17 cellular contexts compared by ENCODE assay signal in the genomic region with DNA sequence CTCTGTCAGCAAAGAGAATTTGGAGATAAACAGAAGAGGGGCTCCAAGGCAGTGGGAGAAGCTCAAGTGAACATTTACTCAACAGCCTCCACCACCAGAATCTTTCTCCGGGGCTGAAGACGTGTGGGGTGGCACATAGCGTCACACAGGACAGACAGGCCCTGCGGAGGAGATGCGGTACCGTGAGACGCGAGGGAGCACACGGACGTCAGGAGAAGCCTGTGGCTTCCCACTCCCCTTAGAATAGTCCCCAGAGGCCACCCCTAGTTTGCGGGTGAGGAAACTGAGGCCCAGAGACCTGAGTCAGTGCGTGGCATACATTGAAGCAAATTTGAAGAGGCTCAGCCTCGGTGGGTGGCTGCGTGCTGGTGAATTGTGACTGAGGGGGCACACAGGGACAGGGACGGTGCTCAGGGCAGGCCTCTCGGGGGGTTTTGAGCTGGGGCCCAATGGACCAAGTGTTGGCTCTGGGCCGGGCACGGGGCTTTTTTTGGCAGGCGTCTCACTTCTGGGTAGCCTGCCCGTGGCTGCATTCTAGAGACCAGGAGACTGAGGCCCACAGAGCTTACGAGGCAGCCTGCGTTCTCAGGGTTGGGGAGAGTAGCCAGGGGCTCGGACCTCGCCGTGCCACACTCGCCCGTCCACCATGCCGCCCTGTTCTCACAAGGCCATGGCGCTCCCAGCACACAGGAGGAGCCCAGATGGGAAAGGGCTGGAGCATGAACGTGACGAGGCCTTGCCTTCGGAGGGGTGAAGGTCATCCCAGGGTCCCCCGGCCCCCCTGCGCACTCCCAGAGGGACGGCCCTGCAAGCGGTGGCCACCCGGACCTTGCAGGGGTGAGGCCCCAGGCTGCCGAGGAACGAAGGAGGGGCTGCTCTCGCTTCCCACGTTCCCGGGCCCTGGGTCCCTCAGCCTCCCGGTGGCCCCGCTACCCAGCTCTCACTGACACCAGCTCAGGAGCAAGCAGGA.
A peak's percentile ranks its signal among the peaks of the same experiment; 100 is the strongest.
DNase-seq lines count a peak whose midpoint lies in the region; ATAC-seq and TF ChIP-seq lines count a peak whose summit lies in the region.
"Had no signal": no experiment of that assay in that cellular context is flagged by ENCODE, and none has a peak within 500 bp of the region (broad histone marks: within the 10 kb centered on the region; RNA-seq: fewer than 3 reads in every experiment).

No MANE protein-coding gene starts in this region.

- peak overlapping the region; percentile 20 for H3K27ac Mint-ChIP-seq in neural crest cell (ENCODE audit: unreplicated experiment)

- no peaks in the 10 kb centered on the region for H4K20me1 ChIP-seq in SK-N-SH (ENCODE audit: insufficient read depth)

- no peak overlapping the region for H2AFZ ChIP-seq in SK-N-SH (ENCODE audit: low read depth)

- WGBS in SK-N-SH (ENCODE audit: low lambda C conversion rate): 91% methylated on average over 26 of the region's 44 CpGs
- WGBS in gastroesophageal sphincter (ENCODE audit: low coverage in 1 of 2), 2 donors: 83% methylated on average over 16 of the region's 44 CpGs; no CpG with 5 or more reads in 1 of the 2 donors

- no peak overlapping the region for H3K4me2 ChIP-seq in SK-N-SH

- H3K9me3 ChIP-seq in SK-N-SH (no peaks in the 10 kb centered on the region), gastroesophageal sphincter (no peaks in the 10 kb centered on the region), uterus (no peaks in the 10 kb centered on the region)
- H3K9me3 ChIP-seq: adrenal gland, BE2C had no signal

- H3K79me2 ChIP-seq in SK-N-SH (ENCODE audit: insufficient read depth): no peaks in the 10 kb centered on the region

- H3K36me3 ChIP-seq in SK-N-SH (replicated peaks in 1 of 2; ENCODE audit: control insufficient read depth in 1 of 2, insufficient read depth in 2 of 2, low read length in 1 of 2): no peaks in the 10 kb centered on the region
- H3K36me3 ChIP-seq in gastroesophageal sphincter: no peaks in the 10 kb centered on the region
- no peaks in the 10 kb centered on the region for H3K36me3 ChIP-seq in uterus
- H3K36me3 ChIP-seq: adrenal gland, BE2C, SJSA1 had no signal

- no peaks in the 10 kb centered on the region for H3K9me2 ChIP-seq in SK-N-SH

- H3K27ac ChIP-seq in SK-N-SH (ENCODE audit: low read depth in 2 of 2, low read length in 1 of 2) (no peak overlapping the region), gastroesophageal sphincter (peak overlapping the region in 3 of 4 donors; percentile 71 to 80 (median 71)), uterus (peak overlapping the region; percentile 88 to 92)
- H3K27ac ChIP-seq: 22Rv1, SJSA1 had no signal

- no peaks in the 10 kb centered on the region for H3F3A ChIP-seq in SK-N-SH (replicated peaks; ENCODE audit: insufficient read depth)

- H3K4me1 ChIP-seq in SK-N-SH (ENCODE audit: control insufficient read depth in 1 of 2, insufficient read depth in 2 of 2, low read depth in 1 of 2, low read length in 1 of 2) (peaks cover 0 to 23% of the 10 kb centered on the region in 2 experiments; a peak in 1 of 4 replicates), gastroesophageal sphincter (peaks cover 0 to 44% (median 12%) of the 10 kb centered on the region in 3 donors), uterus (peaks cover 4 to 29% of the 10 kb centered on the region in 2 donors)
- H3K4me1 ChIP-seq: SJSA1 had no signal

- intact Hi-C loops in uterus (cut with DNase I; ENCODE audit: low total_unique reads): loop anchor here (5.0 kb wide), 1 partner anchor 82 kb away; no protein-coding TSS in a partner anchor

- no peak overlapping the region for H3K4me3 Mint-ChIP-seq in neural crest cell
- H3K4me3 Mint-ChIP-seq: effector memory CD8-positive, alpha-beta T cell had no signal

- no peak for TF ChIP-seq RAD21 in SK-N-SH (IDR thresholded peaks at IDR 0.05; ENCODE audit: low read length)

- CTCF ChIA-PET in SK-N-SH (lab: Yijun Ruan, JAX): no interaction called here

- H3K27me3 ChIP-seq in SK-N-SH (ENCODE audit: insufficient read depth) (no peaks in the 10 kb centered on the region), gastroesophageal sphincter (no peaks in the 10 kb centered on the region), uterus (no peaks in the 10 kb centered on the region)
- H3K27me3 ChIP-seq: adrenal gland, BE2C, SJSA1 had no signal

- DNase-seq in SK-N-SH (peak; percentile 11), neural crest cell (ENCODE audit: low read depth, low spot score) (no peak), uterus (peak; percentile 24 to 30), GM03348 (ENCODE audit: low spot score) (no peak)
- DNase-seq: activated effector memory CD4-positive, alpha-beta T cell treated with Interleukin-2 at 50 U/mL for 16 hours; effector memory CD8-positive, alpha-beta T cell; Karpas-422; NCI-H1105 treated with DMSO at 0.1 percent for 48 hours; NCI-H774 had no signal

- no peak for TF ChIP-seq CTCF in SK-N-SH (IDR thresholded peaks at IDR 0.05)
- no peak for TF ChIP-seq CTCF in gastroesophageal sphincter (IDR thresholded peaks at IDR 0.05)
- TF ChIP-seq CTCF in neural crest cell (conservative IDR thresholded peaks at IDR 0.05): no peak
- no peak for TF ChIP-seq CTCF in uterus (IDR thresholded peaks at IDR 0.05)

- no peak for TF ChIP-seq POLR2A in gastroesophageal sphincter (IDR thresholded peaks at IDR 0.05)
- TF ChIP-seq POLR2A in uterus (IDR thresholded peaks at IDR 0.05): no peak

- H3K9me3 Mint-ChIP-seq in neural crest cell: no peaks in the 10 kb centered on the region
- H3K9me3 Mint-ChIP-seq: effector memory CD8-positive, alpha-beta T cell had no signal

- H3K27me3 Mint-ChIP-seq in neural crest cell (ENCODE audit: low read depth): no peaks in the 10 kb centered on the region

- ATAC-seq in SK-N-SH treated with all-trans-retinoic acid at 6 μM for 48 hours (no peak), gastroesophageal sphincter (no peak), HG03175 (IDR thresholded peaks at IDR 0.05; ENCODE audit: unreplicated experiment) (no peak), HG02678 (IDR thresholded peaks at IDR 0.05; ENCODE audit: unreplicated experiment) (no peak)
- ATAC-seq: effector memory CD8-positive, alpha-beta T cell had no signal

- peaks cover 16% of the 10 kb centered on the region for H3K4me1 Mint-ChIP-seq in neural crest cell

- H3K4me3 ChIP-seq in SK-N-SH (ENCODE audit: low read depth in 2 of 2, low read length in 1 of 2) (no peak overlapping the region), gastroesophageal sphincter (no peak overlapping the region), uterus (no peak overlapping the region)
- H3K4me3 ChIP-seq: adrenal gland, SJSA1 had no signal

- H3K36me3 Mint-ChIP-seq in neural crest cell (ENCODE audit: low read depth): no peaks in the 10 kb centered on the region

- POLR2A ChIA-PET in SK-N-SH (lab: Yijun Ruan, JAX): interaction anchor here (0.7 to 1.2 kb wide), 2 partner anchors 16 to 84 kb away, joined by 3 read pairs; no protein-coding TSS in a partner anchor

- no peak overlapping the region for H3K9ac ChIP-seq in SK-N-SH

- TF ChIP-seq EP300 in SK-N-SH (IDR thresholded peaks at IDR 0.05; ENCODE audit: borderline replicate concordance in 1 of 2, low read depth in 1 of 2, low read length in 1 of 2) (no peak), gastroesophageal sphincter (IDR thresholded peaks at IDR 0.05) (no peak)

TF ChIP-seq in SK-N-SH, 30 proteins besides CTCF, POLR2A, EP300 and RAD21 (continues in another document):
- TF ChIP-seq, protein P1, sequence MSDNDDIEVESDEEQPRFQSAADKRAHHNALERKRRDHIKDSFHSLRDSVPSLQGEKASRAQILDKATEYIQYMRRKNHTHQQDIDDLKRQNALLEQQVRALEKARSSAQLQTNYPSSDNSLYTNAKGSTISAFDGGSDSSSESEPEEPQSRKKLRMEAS (IDR thresholded peaks at IDR 0.05; ENCODE audit: low read depth): no peak

TF ChIP-seq in SK-N-SH treated with all-trans-retinoic acid at 6 μM for 48 hours, 23 proteins besides CTCF, POLR2A, EP300 and RAD21:
- TF ChIP-seq TOX (CRISPR knock-in tag; IDR thresholded peaks at IDR 0.05; ENCODE audit: borderline replicate concordance) (no peak), TCF4 (CRISPR knock-in tag; IDR thresholded peaks at IDR 0.05; ENCODE audit: borderline replicate concordance) (no peak), PPARA (CRISPR knock-in tag; IDR thresholded peaks at IDR 0.05; ENCODE audit: borderline replicate concordance) (no peak), SNAI2 (CRISPR knock-in tag; IDR thresholded peaks at IDR 0.05) (no peak), GLIS3 (CRISPR knock-in tag; IDR thresholded peaks at IDR 0.05) (no peak), ZC3H10 (CRISPR knock-in tag; IDR thresholded peaks at IDR 0.05) (no peak), CSDC2 (CRISPR knock-in tag; IDR thresholded peaks at IDR 0.05) (no peak)
- TF ChIP-seq, protein P2, sequence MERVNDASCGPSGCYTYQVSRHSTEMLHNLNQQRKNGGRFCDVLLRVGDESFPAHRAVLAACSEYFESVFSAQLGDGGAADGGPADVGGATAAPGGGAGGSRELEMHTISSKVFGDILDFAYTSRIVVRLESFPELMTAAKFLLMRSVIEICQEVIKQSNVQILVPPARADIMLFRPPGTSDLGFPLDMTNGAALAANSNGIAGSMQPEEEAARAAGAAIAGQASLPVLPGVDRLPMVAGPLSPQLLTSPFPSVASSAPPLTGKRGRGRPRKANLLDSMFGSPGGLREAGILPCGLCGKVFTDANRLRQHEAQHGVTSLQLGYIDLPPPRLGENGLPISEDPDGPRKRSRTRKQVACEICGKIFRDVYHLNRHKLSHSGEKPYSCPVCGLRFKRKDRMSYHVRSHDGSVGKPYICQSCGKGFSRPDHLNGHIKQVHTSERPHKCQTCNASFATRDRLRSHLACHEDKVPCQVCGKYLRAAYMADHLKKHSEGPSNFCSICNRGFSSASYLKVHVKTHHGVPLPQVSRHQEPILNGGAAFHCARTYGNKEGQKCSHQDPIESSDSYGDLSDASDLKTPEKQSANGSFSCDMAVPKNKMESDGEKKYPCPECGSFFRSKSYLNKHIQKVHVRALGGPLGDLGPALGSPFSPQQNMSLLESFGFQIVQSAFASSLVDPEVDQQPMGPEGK (CRISPR knock-in tag; IDR thresholded peaks at IDR 0.05; ENCODE audit: borderline replicate concordance): no peak

Comparison
In these comparisons a context has a peak if more than half of its experiments do, and no peak if none do; other contexts are left out.
1. DNase-seq: peak in SK-N-SH (single experiment) and uterus (2 of 2); none in neural crest cell (single experiment) and GM03348 (single experiment).
2. H3K27ac ChIP-seq: peak in gastroesophageal sphincter (3 of 4) and uterus (2 of 2); none in SK-N-SH (0 of 2).